Comparison of ENCODE assay signal across 8 cellular contexts in genomic region chr22:31290494-31291402, GRCh38. TPM values are rescaled to one million over a fixed set of nuclear protein-coding genes. Genes with fewer than 3 reads are reported as not detected.
DNase-seq lines count a peak whose midpoint lies in the region; ATAC-seq and TF ChIP-seq lines count a peak whose summit lies in the region.

No MANE protein-coding gene starts in this region.

- peaks cover 43% of the 10 kb centered on the region for H3K36me3 Mint-ChIP-seq in activated CD4-positive, alpha-beta memory T cell treated with anti-CD3 and anti-CD28 coated beads, Interleukin-2, amount 10 ng/mL, durations not matched to agents 7 days and 5 days (ENCODE audit: low read depth)

- peaks cover 37% of the 10 kb centered on the region for H3K36me3 ChIP-seq in lower lobe of right lung

- peaks cover 77% of the 10 kb centered on the region for H3K4me1 ChIP-seq in lower lobe of right lung

- POLR2A ChIA-PET in activated CD4-positive, alpha-beta memory T cell treated with anti-CD3 and anti-CD28 coated beads, Interleukin-2, amount 10 ng/mL, durations not matched to agents 7 days and 5 days (lab: Charles Lee) = interaction anchor here (0.5 to 6.0 kb wide), 35 partner anchors 9 to 546 kb away, joined by 3 to 138 read pairs (median 5); partner anchors contain the start of genes DRG1, LIMK2, MORC2 and PATZ1

- H3K9me3 Mint-ChIP-seq in activated CD4-positive, alpha-beta memory T cell treated with anti-CD3 and anti-CD28 coated beads, Interleukin-2, amount 10 ng/mL, durations not matched to agents 7 days and 5 days = no peaks in the 10 kb centered on the region

- intact Hi-C loops in dorsolateral prefrontal cortex (cut with DNase I) (loop anchor here in 1 of 2 donors (2.0 kb wide), 1 partner anchor 56 kb away; the partner anchor contains the start of gene PATZ1), lower lobe of right lung (cut with DNase I) (no loop called here)

- H3K27ac Mint-ChIP-seq in activated CD4-positive, alpha-beta memory T cell treated with anti-CD3 and anti-CD28 coated beads, Interleukin-2, amount 10 ng/mL, durations not matched to agents 7 days and 5 days = peak overlapping the region; percentile 99

- TF ChIP-seq CTCF in C4-2B (conservative IDR thresholded peaks at IDR 0.05) (no peak), dorsolateral prefrontal cortex (IDR thresholded peaks at IDR 0.05 in 54 of 56, conservative IDR thresholded peaks at IDR 0.05 in 2 of 56; ENCODE audit: low read depth in 1 of 56, partially characterized antibody in 56 of 56) (peak in 28 of 56 donors; percentile 5 to 57 (median 26)), lower lobe of right lung (IDR thresholded peaks at IDR 0.05) (no peak)

- CTCF ChIA-PET in activated CD4-positive, alpha-beta memory T cell treated with anti-CD3 and anti-CD28 coated beads, Interleukin-2, amount 10 ng/mL, durations not matched to agents 7 days and 5 days (lab: Charles Lee) = interaction anchor here (0.5 to 5.8 kb wide), 13 partner anchors 9 to 1120 kb away, joined by 3 to 59 read pairs (median 5); partner anchors contain the start of genes LIMK2 and SELENOM

- no peaks in the 10 kb centered on the region for H3K9me3 ChIP-seq in lower lobe of right lung

- H3K27ac ChIP-seq in C4-2B (peak overlapping the region; percentile 61), dorsolateral prefrontal cortex (peak overlapping the region; percentile 85 to 100 (median 99)), lower lobe of right lung (peak overlapping the region; percentile 96)

- H3K4me3 ChIP-seq in dorsolateral prefrontal cortex = peak overlapping the region; percentile 56 to 98 (median 88)
- H3K4me3 ChIP-seq in lower lobe of right lung = peak overlapping the region; percentile 78

- H3K4me3 Mint-ChIP-seq in activated CD4-positive, alpha-beta memory T cell treated with anti-CD3 and anti-CD28 coated beads, Interleukin-2, amount 10 ng/mL, durations not matched to agents 7 days and 5 days = peak overlapping the region; percentile 98

- no peaks in the 10 kb centered on the region for H3K27me3 ChIP-seq in dorsolateral prefrontal cortex
- H3K27me3 ChIP-seq in lower lobe of right lung (ENCODE audit: low read depth) = no peaks in the 10 kb centered on the region

- peak; percentile 94 for ATAC-seq in GM19372 (IDR thresholded peaks at IDR 0.05; ENCODE audit: low read depth, unreplicated experiment)
- ATAC-seq in HG03520 (IDR thresholded peaks at IDR 0.05; ENCODE audit: unreplicated experiment) = peak; percentile 83
- ATAC-seq in lower lobe of right lung = peak; percentile 94 to 96

- DNase-seq in NCI-H82 (lab: John Stamatoyannopoulos, UW) (peak; percentile 94), dorsolateral prefrontal cortex (peak; percentile 95 to 98 (median 96)), lower lobe of right lung (peak; percentile 99)
- DNase-seq in activated CD4-positive, alpha-beta memory T cell treated with anti-CD3 and anti-CD28 coated beads, Interleukin-2, amount 10 ng/mL, durations not matched to agents 7 days and 5 days = peak; percentile 96
- DNase-seq in stimulated activated CD4-positive, alpha-beta T cell treated with anti-CD3 and anti-CD28 coated beads, TNF-alpha, amount 100 ng/mL, for 24 hours (ENCODE audit: low read depth in 3 of 3) = peak; percentile 81 to 93 (median 88)

- H3K27me3 Mint-ChIP-seq in activated CD4-positive, alpha-beta memory T cell treated with anti-CD3 and anti-CD28 coated beads, Interleukin-2, amount 10 ng/mL, durations not matched to agents 7 days and 5 days = no peaks in the 10 kb centered on the region

- H3K4me1 Mint-ChIP-seq in activated CD4-positive, alpha-beta memory T cell treated with anti-CD3 and anti-CD28 coated beads, Interleukin-2, amount 10 ng/mL, durations not matched to agents 7 days and 5 days = peaks cover 69% of the 10 kb centered on the region

RNA-seq across cellular contexts. Expression of gene PIK3IP1, which starts 1.5 kb away (rescaled TPM):
- total RNA-seq in activated CD4-positive, alpha-beta memory T cell treated with anti-CD3 and anti-CD28 coated beads, Interleukin-2, amount 10 ng/mL, durations not matched to agents 7 days and 5 days = 10 to 100 TPM; 56.4 to 57.8 TPM
- total RNA-seq in dorsolateral prefrontal cortex (10 to 100 TPM; 30.3 to 94.4 (median 54.6) TPM), lower lobe of right lung (54.9 TPM)

RNA-seq across cellular contexts. Expression of gene PATZ1, which starts 55.4 kb away (rescaled TPM):
- total RNA-seq in activated CD4-positive, alpha-beta memory T cell treated with anti-CD3 and anti-CD28 coated beads, Interleukin-2, amount 10 ng/mL, durations not matched to agents 7 days and 5 days = 10 to 100 TPM; 18.6 to 19.5 TPM
- total RNA-seq in dorsolateral prefrontal cortex (10 to 100 TPM; 15.7 to 39.3 (median 23.2) TPM), lower lobe of right lung (25.8 TPM)

Comparison
In these comparisons a context has a peak if more than half of its experiments do, and no peak if none do; other contexts are left out.
1. Peak in every context shown above with its lines: DNase-seq, ATAC-seq, H3K4me3 ChIP-seq and H3K27ac ChIP-seq.